In genomic region chr3:69821133-69821532, GRCh38 we compare ENCODE assay signal across 15 cellular contexts.
"Had no signal": no experiment of that assay in that cellular context is flagged by ENCODE, and none has a peak within 500 bp of the region (broad histone marks: within the 10 kb centered on the region; RNA-seq: fewer than 3 reads in every experiment).

No MANE protein-coding gene starts in this region.

- H3K36me3 ChIP-seq: colonic mucosa, gastroesophageal sphincter, right lobe of liver, spleen had no signal

- H3K4me3 ChIP-seq: colonic mucosa, gastroesophageal sphincter, right lobe of liver, spleen, testis had no signal

- FAIRE-seq: kidney had no signal

- DNase-seq: activated CD4-positive, alpha-beta T cell treated with anti-CD3 and anti-CD28 coated beads, Interleukin-2, amount 50 U/mL, for 4 hours; activated CD8-positive, alpha-beta memory T cell treated with anti-CD3 and anti-CD28 coated beads, Interleukin-2, amount 10 ng/mL, durations not matched to agents 7 days and 5 days; activated effector memory CD4-positive, alpha-beta T cell treated with anti-CD3 and anti-CD28 coated beads, Interleukin-2, amount 50 U/mL, for 16 hours; activated T-cell treated with anti-CD3 and anti-CD28 coated beads, Interleukin-2, amount 50 U/mL, for 24 hours; amniotic stem cell; colonic mucosa; effector CD4-positive, alpha-beta T cell; left ventricle myocardium superior; right lobe of liver; spleen; stimulated activated CD4-positive, alpha-beta T cell treated with anti-CD3 and anti-CD28 coated beads, Interleukin-2, amount 100 ng/mL, for 24 hours; stimulated activated naive B cell treated with anti-CD40 and anti-IgM and Interleukin-4, amounts not matched to agents 10 μg/mL and 1 μg/mL and 100 μg/mL, for 72 hours; testis had no signal

- H3K27ac ChIP-seq: colonic mucosa, right lobe of liver, spleen had no signal

- H3K4me1 ChIP-seq: colonic mucosa, right lobe of liver, spleen, testis had no signal

- H3K27me3 ChIP-seq: colonic mucosa, gastroesophageal sphincter, right lobe of liver, spleen, testis had no signal

- H3K9me3 ChIP-seq: colonic mucosa, gastroesophageal sphincter, right lobe of liver, testis had no signal
